In genomic region chr15:29070471-29071192, GRCh38 we compare ENCODE assay signal across 18 cellular contexts.
A peak's percentile ranks its signal among the peaks of the same experiment; 100 is the strongest.
DNase-seq lines count a peak whose midpoint lies in the region; ATAC-seq, FAIRE-seq and TF ChIP-seq lines count a peak whose summit lies in the region.
"Had no signal": no experiment of that assay in that cellular context is flagged by ENCODE, and none has a peak within 500 bp of the region (broad histone marks: within the 10 kb centered on the region; RNA-seq: fewer than 3 reads in every experiment).

No MANE protein-coding gene starts in this region.

- H3K27me3 ChIP-seq in dorsolateral prefrontal cortex, result no peaks in the 10 kb centered on the region
- no peaks in the 10 kb centered on the region; a peak in 1 of 5 replicates for H3K27me3 ChIP-seq in HepG2 (ENCODE audit: control insufficient read depth in 1 of 2, insufficient read depth in 2 of 2, low read length in 2 of 2)
- H3K27me3 ChIP-seq: BLaER1 treated with 17β-estradiol and CSF1 and Interleukin-3, amounts not matched to agents 10 nM and 100 nM; breast epithelium; pancreas had no signal

- H3K4me3 Mint-ChIP-seq in nephron progenitor cell, result no peak overlapping the region
- H3K4me3 Mint-ChIP-seq: activated naive CD8-positive, alpha-beta T cell had no signal

- no peaks in the 10 kb centered on the region for H3K9me3 ChIP-seq in HepG2 (ENCODE audit: low read length)
- H3K9me3 ChIP-seq: breast epithelium, pancreas had no signal

- in situ Hi-C loops in HepG2 (cut with HindIII; ENCODE audit: extremely low pct_ligation_motif_present, low pct_unique_long_range_greater_than_20kb) (no loop called here), ACHN (cut with HindIII; ENCODE audit: low pct_ligation_motif_present, low pct_unique_long_range_greater_than_20kb, low sequenced_read_pairs) (no loop called here)

- TF ChIP-seq EP300 in HepG2 (IDR thresholded peaks at IDR 0.05; ENCODE audit: low read depth in 2 of 2, low read length in 2 of 2) (no peak), HepG2 (CRISPR knock-in tag; IDR thresholded peaks at IDR 0.05; ENCODE audit: borderline replicate concordance) (no peak)

- H3K9ac ChIP-seq in HepG2 (ENCODE audit: insufficient read depth, low read depth, low read length), result no peak overlapping the region
- H3K9ac ChIP-seq: BLaER1 treated with 17β-estradiol and CSF1 and Interleukin-3, amounts not matched to agents 10 nM and 100 nM; GM23248 had no signal

- intact Hi-C loops in dorsolateral prefrontal cortex (cut with DNase I), result loop anchor here in 1 of 2 donors (5.0 kb wide), 1 partner anchor 83 kb away; no protein-coding TSS in a partner anchor
- intact Hi-C loops in HepG2 (cut with micrococcal nuclease; ENCODE audit: unreplicated experiment), result no loop called here

- no peaks in the 10 kb centered on the region for H4K20me1 ChIP-seq in HepG2 (ENCODE audit: insufficient read depth, low read length)

- peaks cover 31% of the 10 kb centered on the region for H3K36me3 Mint-ChIP-seq in nephron progenitor cell (ENCODE audit: low read depth)

- no peak for TF ChIP-seq RAD21 in HepG2 (CRISPR knock-in tag; IDR thresholded peaks at IDR 0.05)

- H3K27me3 Mint-ChIP-seq in nephron progenitor cell (ENCODE audit: low read depth, poor library complexity), result peaks cover 3% of the 10 kb centered on the region
- H3K27me3 Mint-ChIP-seq: activated naive CD8-positive, alpha-beta T cell had no signal

- H3K27ac ChIP-seq in dorsolateral prefrontal cortex (peak overlapping the region; percentile 76 to 99 (median 94)), HepG2 (ENCODE audit: extremely low read length, insufficient read depth, low read length) (no peak overlapping the region)
- H3K27ac ChIP-seq: BLaER1 treated with 17β-estradiol and CSF1 and Interleukin-3, amounts not matched to agents 10 nM and 100 nM; breast epithelium; GM23248; pancreas; skin epidermis had no signal

- H3K4me3 ChIP-seq in dorsolateral prefrontal cortex (peak overlapping the region in 58 of 59 donors; percentile 1 to 67 (median 40)), HepG2 (replicated peaks in 1 of 3; ENCODE audit: insufficient read depth in 1 of 3, low read depth in 2 of 3, low read length in 3 of 3) (no peak overlapping the region)
- H3K4me3 ChIP-seq: BLaER1 treated with 17β-estradiol and CSF1 and Interleukin-3, amounts not matched to agents 10 nM and 100 nM; breast epithelium; GM23248; pancreas; skin epidermis had no signal

- no peak for TF ChIP-seq POLR2A in HepG2 (IDR thresholded peaks at IDR 0.05; ENCODE audit: insufficient read depth in 1 of 2, low read depth in 2 of 2, low read length in 2 of 2)

- H3K4me1 Mint-ChIP-seq in nephron progenitor cell, result peaks cover 32% of the 10 kb centered on the region

- CTCF ChIA-PET in HepG2 (lab: Yijun Ruan, JAX; ENCODE audit: low intra/inter-chr PET ratio, low total read pairs), result no interaction called here

- no peaks in the 10 kb centered on the region for H3K36me3 ChIP-seq in HepG2 (replicated peaks in 1 of 2; ENCODE audit: control insufficient read depth in 1 of 2, insufficient read depth in 2 of 2, low read length in 2 of 2)
- H3K36me3 ChIP-seq: breast epithelium, pancreas had no signal

- H3K27ac Mint-ChIP-seq in nephron progenitor cell, result peak overlapping the region; percentile 89

- DNase-seq in NCI-H2227 treated with DMSO at 0.1 percent for 48 hours (lab: John Stamatoyannopoulos, UW) (peak; percentile 6), NCI-H2227 (lab: John Stamatoyannopoulos, UW; ENCODE audit: unreplicated experiment) (no peak), dorsolateral prefrontal cortex (peak in 3 of 10 donors; percentile 40 to 71 (median 46)), nephron progenitor cell (no peak), superior temporal gyrus (ENCODE audit: extremely low spot score) (peak; percentile 88), HepG2 (ENCODE audit: low spot score) (no peak), iPS-NIHi11 (ENCODE audit: low spot score) (no peak), ACHN (no peak)
- DNase-seq: activated CD4-positive, alpha-beta T cell treated with anti-CD3 and anti-CD28 coated beads for 1 hour; GM23248; Kasumi-1; NCI-H1105; pancreas; stimulated activated CD4-positive, alpha-beta T cell treated with anti-CD3 and anti-CD28 coated beads, Interleukin-2, amount 100 ng/mL, for 48 hours had no signal

- FAIRE-seq in HepG2 (lab: Jason Lieb, UNC), result no peak
- FAIRE-seq: pancreas had no signal

- BruUV-seq in HepG2 (replicated peaks; lab: Mats Ljungman, UMichigan), result no TSS peak

- no peak overlapping the region for H3K4me2 ChIP-seq in HepG2 (ENCODE audit: low read depth, low read length)

- no peaks in the 10 kb centered on the region for H3K79me2 ChIP-seq in HepG2 (ENCODE audit: insufficient read depth, low read length)

- no peaks in the 10 kb centered on the region for H3K4me1 ChIP-seq in HepG2 (ENCODE audit: insufficient read depth, low read length)
- H3K4me1 ChIP-seq: breast epithelium, pancreas had no signal

- H3K9me3 Mint-ChIP-seq in nephron progenitor cell, result peaks cover 18% of the 10 kb centered on the region

- POLR2A ChIA-PET in HepG2 (lab: Yijun Ruan, JAX), result no interaction called here

- no peak overlapping the region for H2AFZ ChIP-seq in HepG2 (ENCODE audit: low read length)
- H2AFZ ChIP-seq: GM23248 had no signal

- ATAC-seq in HepG2, result no peak
- ATAC-seq: pancreas had no signal

- TF ChIP-seq CTCF in dorsolateral prefrontal cortex (IDR thresholded peaks at IDR 0.05 in 54 of 56, conservative IDR thresholded peaks at IDR 0.05 in 2 of 56; ENCODE audit: low read depth in 1 of 56, partially characterized antibody in 56 of 56), result no peak
- no peak for TF ChIP-seq CTCF in nephron progenitor cell (IDR thresholded peaks at IDR 0.05)
- TF ChIP-seq CTCF in HepG2 (CRISPR knock-in tag; IDR thresholded peaks at IDR 0.05), result no peak

- WGBS in HepG2 (ENCODE audit: low lambda C conversion rate), result 75% methylated on average over 13 of the region's 17 CpGs

TF ChIP-seq in HepG2, 621 proteins besides CTCF, POLR2A, EP300 and RAD21:
- TF ChIP-seq NPAS2 (CRISPR knock-in tag; IDR thresholded peaks at IDR 0.05; ENCODE audit: borderline replicate concordance) (no peak), ZNF546 (CRISPR knock-in tag; conservative IDR thresholded peaks at IDR 0.05) (no peak)

Comparison
In these comparisons a context has a peak if more than half of its experiments do, and no peak if none do; other contexts are left out.
1. DNase-seq: peak in NCI-H2227 treated with DMSO at 0.1 percent for 48 hours (single experiment) and superior temporal gyrus (single experiment); none in NCI-H2227 (single experiment), nephron progenitor cell (single experiment), HepG2 (single experiment), iPS-NIHi11 (single experiment) and ACHN (single experiment).
2. H3K4me3 ChIP-seq: peak in dorsolateral prefrontal cortex (58 of 59); none in HepG2 (0 of 3).